8 cellular contexts compared by ENCODE assay signal in genomic region chr6:31820399-31820798, GRCh38. TPM values are rescaled to one million over a fixed set of nuclear protein-coding genes. Genes with fewer than 3 reads are reported as not detected.
DNase-seq lines count a peak whose midpoint lies in the region; ATAC-seq and TF ChIP-seq lines count a peak whose summit lies in the region.
"Not testable (repeated sequence)": the region's sequence is repeated elsewhere in the genome, so short reads cannot be mapped to it uniquely, and the experiment has no call there.

No MANE protein-coding gene starts in this region.

- not testable (repeated sequence) for H3K9me3 ChIP-seq in DND-41 (ENCODE audit: insufficient read depth, low read length, severe bottlenecking); RWPE2 (ENCODE audit: severe bottlenecking); left ventricle myocardium inferior (replicated peaks); muscle layer of duodenum (ENCODE audit: control insufficient read depth in 1 of 2, low read length in 2 of 2); sigmoid colon; transverse colon

- H2AFZ ChIP-seq in DND-41 (ENCODE audit: low read depth, low read length), result not testable (repeated sequence)

- H3K27ac Mint-ChIP-seq in activated T-helper 1 cell treated with anti-CD3 and anti-CD28 coated beads, Interleukin-12 subunit alpha, Interleukin-12 subunit beta, Interleukin-2, Interleukin-4 antibody, amounts not matched to agents 30 ng/mL and 10 ng/mL and 1 ng/mL, durations not matched to agents 14 hours and 24 hours and 36 hours, result not testable (repeated sequence)
- peak overlapping the region; percentile 96 for H3K27ac Mint-ChIP-seq in central memory CD8-positive, alpha-beta T cell (ENCODE audit: low read depth)

- not testable (repeated sequence) for H3K27me3 ChIP-seq in DND-41 (ENCODE audit: insufficient read depth, low read length, poor library complexity); RWPE2 (ENCODE audit: insufficient read depth, poor library complexity, severe bottlenecking); left ventricle myocardium inferior (ENCODE audit: low read depth); muscle layer of duodenum (ENCODE audit: low read depth, low read length); sigmoid colon; transverse colon

- peaks cover 10% of the 10 kb centered on the region for H3K36me3 Mint-ChIP-seq in activated T-helper 1 cell treated with anti-CD3 and anti-CD28 coated beads, Interleukin-12 subunit alpha, Interleukin-12 subunit beta, Interleukin-2, Interleukin-4 antibody, amounts not matched to agents 30 ng/mL and 10 ng/mL and 1 ng/mL, durations not matched to agents 14 hours and 24 hours and 36 hours (ENCODE audit: low read depth)
- peaks cover 14% of the 10 kb centered on the region for H3K36me3 Mint-ChIP-seq in central memory CD8-positive, alpha-beta T cell (ENCODE audit: insufficient read depth)

- peak overlapping the region; percentile 95; the same call in 1 of the 2 replicates for H3K4me2 ChIP-seq in DND-41 (ENCODE audit: insufficient read depth, low read length)

- H3K36me3 ChIP-seq in DND-41 (ENCODE audit: insufficient read depth, low read length); RWPE2 (ENCODE audit: low read depth); left ventricle myocardium inferior; muscle layer of duodenum (ENCODE audit: control insufficient read depth in 1 of 2, insufficient read depth in 2 of 2, low read length in 2 of 2); sigmoid colon; transverse colon: not testable (repeated sequence)

- H3K9me3 Mint-ChIP-seq in activated T-helper 1 cell treated with anti-CD3 and anti-CD28 coated beads, Interleukin-12 subunit alpha, Interleukin-12 subunit beta, Interleukin-2, Interleukin-4 antibody, amounts not matched to agents 30 ng/mL and 10 ng/mL and 1 ng/mL, durations not matched to agents 14 hours and 24 hours and 36 hours; central memory CD8-positive, alpha-beta T cell: not testable (repeated sequence)

- 68 to 89% methylated on average over 10 of the region's 10 CpGs for WGBS in sigmoid colon, 2 donors
- WGBS in transverse colon (ENCODE audit: low coverage in 1 of 2), 2 donors, result 87 to 88% methylated on average over 4 to 10 of the region's 10 CpGs

- not testable (repeated sequence) for H3K4me3 ChIP-seq in DND-41 (ENCODE audit: low read depth in 1 of 2, low read length in 2 of 2); RWPE2 (ENCODE audit: severe bottlenecking); sigmoid colon; transverse colon
- peak overlapping the region; percentile 71 for H3K4me3 ChIP-seq in left ventricle myocardium inferior
- H3K4me3 ChIP-seq in muscle layer of duodenum (ENCODE audit: low read depth in 1 of 2, low read length in 2 of 2), result peak overlapping the region in 1 of 2 donors; percentile 62

- not testable (repeated sequence) for H3K27me3 Mint-ChIP-seq in activated T-helper 1 cell treated with anti-CD3 and anti-CD28 coated beads, Interleukin-12 subunit alpha, Interleukin-12 subunit beta, Interleukin-2, Interleukin-4 antibody, amounts not matched to agents 30 ng/mL and 10 ng/mL and 1 ng/mL, durations not matched to agents 14 hours and 24 hours and 36 hours (ENCODE audit: insufficient read depth); central memory CD8-positive, alpha-beta T cell

- in situ Hi-C loops in transverse colon (cut with MboI; ENCODE audit: low pct_ligation_motif_present in 1 of 4, low pct_unique_long_range_greater_than_20kb in 1 of 4, low sequenced_read_pairs in 3 of 4), result loop anchor here in 1 of 4 donors (10.0 kb wide), 1 partner anchor 86 kb away; the partner anchor contains the start of gene CLIC1

- H3K4me1 Mint-ChIP-seq in activated T-helper 1 cell treated with anti-CD3 and anti-CD28 coated beads, Interleukin-12 subunit alpha, Interleukin-12 subunit beta, Interleukin-2, Interleukin-4 antibody, amounts not matched to agents 30 ng/mL and 10 ng/mL and 1 ng/mL, durations not matched to agents 14 hours and 24 hours and 36 hours (ENCODE audit: low read depth), result peaks cover 61% of the 10 kb centered on the region
- peaks cover 29% of the 10 kb centered on the region for H3K4me1 Mint-ChIP-seq in central memory CD8-positive, alpha-beta T cell

- H3K9ac ChIP-seq in DND-41 (ENCODE audit: low read depth, low read length), result not testable (repeated sequence)

- H3K4me1 ChIP-seq in DND-41 (ENCODE audit: insufficient read depth, low read length) (peaks cover 26% of the 10 kb centered on the region), RWPE2 (ENCODE audit: insufficient read depth, poor library complexity, severe bottlenecking) (peaks cover 39% of the 10 kb centered on the region), left ventricle myocardium inferior (peaks cover 67% of the 10 kb centered on the region), muscle layer of duodenum (ENCODE audit: control insufficient read depth in 1 of 2, insufficient read depth in 2 of 2, low read length in 2 of 2) (peaks cover 8 to 27% of the 10 kb centered on the region in 2 donors), sigmoid colon (peaks cover 0 to 59% (median 58%) of the 10 kb centered on the region in 4 donors), transverse colon (peaks cover 15 to 77% (median 62%) of the 10 kb centered on the region in 4 donors)

- TF ChIP-seq EP300 in sigmoid colon (IDR thresholded peaks at IDR 0.05); transverse colon (IDR thresholded peaks at IDR 0.05; ENCODE audit: low read depth): not testable (repeated sequence)

- not testable (repeated sequence) for H4K20me1 ChIP-seq in DND-41 (ENCODE audit: insufficient read depth, low read length)

- H3K4me3 Mint-ChIP-seq in activated T-helper 1 cell treated with anti-CD3 and anti-CD28 coated beads, Interleukin-12 subunit alpha, Interleukin-12 subunit beta, Interleukin-2, Interleukin-4 antibody, amounts not matched to agents 30 ng/mL and 10 ng/mL and 1 ng/mL, durations not matched to agents 14 hours and 24 hours and 36 hours, result peak overlapping the region; percentile 99
- peak overlapping the region; percentile 95 for H3K4me3 Mint-ChIP-seq in central memory CD8-positive, alpha-beta T cell

- intact Hi-C loops in activated T-helper 1 cell treated with anti-CD3 and anti-CD28 coated beads, Interleukin-12 subunit alpha, Interleukin-12 subunit beta, Interleukin-2, Interleukin-4 antibody, amounts not matched to agents 30 ng/mL and 10 ng/mL and 1 ng/mL, durations not matched to agents 14 hours and 24 hours and 36 hours (cut with micrococcal nuclease), result loop anchor here (10.0 kb wide), 1 partner anchor 326 kb away; the partner anchor contains the start of gene MICB
- intact Hi-C loops in left ventricle myocardium inferior (cut with micrococcal nuclease); transverse colon (cut with DNase I; ENCODE audit: low total_unique reads): not testable (repeated sequence)
- intact Hi-C loops in sigmoid colon (cut with DNase I), result loop anchor here (10.0 kb wide), 2 partner anchors 354 to 1206 kb away; partner anchors contain the start of genes AGPAT1, MRPS18B, PPP1R10 and RNF5

- not testable (repeated sequence) for H3K79me2 ChIP-seq in DND-41 (ENCODE audit: insufficient read depth, low read length)

- ATAC-seq in DND-41 (ENCODE audit: insufficient read depth, low read depth); RWPE2 (ENCODE audit: low read depth); central memory CD8-positive, alpha-beta T cell (replicated peaks; ENCODE audit: extremely low read depth, poor library complexity, severe bottlenecking): not testable (repeated sequence)

- TF ChIP-seq CTCF in DND-41 (IDR thresholded peaks at IDR 0.05; ENCODE audit: borderline replicate concordance, extremely low read depth, low read length, poor library complexity, severe bottlenecking); RWPE2 (IDR thresholded peaks at IDR 0.05; ENCODE audit: poor library complexity, severe bottlenecking); left ventricle myocardium inferior (IDR thresholded peaks at IDR 0.05; ENCODE audit: borderline replicate concordance); sigmoid colon (IDR thresholded peaks at IDR 0.05); transverse colon (IDR thresholded peaks at IDR 0.05): not testable (repeated sequence)

- H3K27ac ChIP-seq in DND-41 (ENCODE audit: low read length), result not testable (repeated sequence)
- H3K27ac ChIP-seq in RWPE2 (ENCODE audit: poor library complexity, severe bottlenecking) (peak overlapping the region; percentile 92), left ventricle myocardium inferior (replicated peaks) (peak overlapping the region; percentile 98), muscle layer of duodenum (ENCODE audit: low read length) (peak overlapping the region; percentile 59), sigmoid colon (peak overlapping the region; percentile 93 to 98 (median 95)), transverse colon (peak overlapping the region; percentile 95 to 98 (median 96))

- DNase-seq in DND-41; RWPE2 (ENCODE audit: low spot score); activated T-helper 1 cell treated with anti-CD3 and anti-CD28 coated beads, Interleukin-12 subunit alpha, Interleukin-12 subunit beta, Interleukin-2, Interleukin-4 antibody, amounts not matched to agents 30 ng/mL and 10 ng/mL and 1 ng/mL, durations not matched to agents 14 hours and 24 hours and 36 hours (ENCODE audit: low spot score); central memory CD8-positive, alpha-beta T cell (ENCODE audit: low spot score in 2 of 2); left ventricle myocardium inferior; sigmoid colon: not testable (repeated sequence)
- peak; percentile 47 for DNase-seq in transverse colon

- not testable (repeated sequence) for TF ChIP-seq POLR2A in sigmoid colon (IDR thresholded peaks at IDR 0.05); transverse colon (IDR thresholded peaks at IDR 0.05)

RNA-seq across cellular contexts. Expression of gene HSPA1A, which starts 5.1 kb away (rescaled TPM):
- 173 and 175 TPM in 2 replicates for total RNA-seq in activated T-helper 1 cell treated with anti-CD3 and anti-CD28 coated beads, Interleukin-12 subunit alpha, Interleukin-12 subunit beta, Interleukin-2, Interleukin-4 antibody, amounts not matched to agents 30 ng/mL and 10 ng/mL and 1 ng/mL, durations not matched to agents 14 hours and 24 hours and 36 hours
- total RNA-seq in left ventricle myocardium inferior (271 TPM), sigmoid colon (100 to 1,000 TPM; 147 to 321 (median 168) TPM), transverse colon (100 to 1,000 TPM; 192 to 247 (median 221) TPM)
- polyA plus RNA-seq in sigmoid colon, result 10 to 100 TPM; 39.0 to 70.1 (median 63.1) TPM

RNA-seq across cellular contexts. Expression of gene HSPA1L, which starts 5.3 kb away (rescaled TPM):
- 2.2 and 2.9 TPM in 2 replicates for total RNA-seq in activated T-helper 1 cell treated with anti-CD3 and anti-CD28 coated beads, Interleukin-12 subunit alpha, Interleukin-12 subunit beta, Interleukin-2, Interleukin-4 antibody, amounts not matched to agents 30 ng/mL and 10 ng/mL and 1 ng/mL, durations not matched to agents 14 hours and 24 hours and 36 hours
- total RNA-seq in left ventricle myocardium inferior (2.2 TPM), sigmoid colon (1 to 10 TPM; 1.1 to 2.3 (median 1.8) TPM), transverse colon (under 1 TPM in 2 of 4 donors, not detected in 2; 0.64 to 0.68 TPM)
- 1 to 10 TPM in 1 of 3 donors, under 1 TPM in 2; 0.23 to 1.2 (median 0.60) TPM for polyA plus RNA-seq in sigmoid colon

RNA-seq across cellular contexts. Expression of gene HSPA1B, which starts 7.1 kb away (rescaled TPM):
- 152 and 155 TPM in 2 replicates for total RNA-seq in activated T-helper 1 cell treated with anti-CD3 and anti-CD28 coated beads, Interleukin-12 subunit alpha, Interleukin-12 subunit beta, Interleukin-2, Interleukin-4 antibody, amounts not matched to agents 30 ng/mL and 10 ng/mL and 1 ng/mL, durations not matched to agents 14 hours and 24 hours and 36 hours
- total RNA-seq in left ventricle myocardium inferior, result 184 TPM
- total RNA-seq in sigmoid colon, result 100 to 1,000 TPM in 3 of 4 donors, 10 to 100 TPM in 1; 72.6 to 237 (median 113) TPM
- 100 to 1,000 TPM in 1 of 3 donors, 10 to 100 TPM in 2; 63.1 to 116 (median 64.3) TPM for polyA plus RNA-seq in sigmoid colon
- total RNA-seq in transverse colon, result 100 to 1,000 TPM; 104 to 471 (median 278) TPM

RNA-seq across cellular contexts. Expression of gene LSM2, which starts 13.6 kb away (rescaled TPM):
- total RNA-seq in activated T-helper 1 cell treated with anti-CD3 and anti-CD28 coated beads, Interleukin-12 subunit alpha, Interleukin-12 subunit beta, Interleukin-2, Interleukin-4 antibody, amounts not matched to agents 30 ng/mL and 10 ng/mL and 1 ng/mL, durations not matched to agents 14 hours and 24 hours and 36 hours, result 136 and 137 TPM in 2 replicates
- total RNA-seq in left ventricle myocardium inferior (19.4 TPM), sigmoid colon (10 to 100 TPM; 29.6 to 53.5 (median 48.1) TPM), transverse colon (10 to 100 TPM; 23.5 to 43.0 (median 34.8) TPM)
- 10 to 100 TPM; 28.4 to 94.7 (median 49.9) TPM for polyA plus RNA-seq in sigmoid colon

RNA-seq across cellular contexts. Expression of gene VARS1, which starts 24.8 kb away (rescaled TPM):
- 150 and 161 TPM in 2 replicates for total RNA-seq in activated T-helper 1 cell treated with anti-CD3 and anti-CD28 coated beads, Interleukin-12 subunit alpha, Interleukin-12 subunit beta, Interleukin-2, Interleukin-4 antibody, amounts not matched to agents 30 ng/mL and 10 ng/mL and 1 ng/mL, durations not matched to agents 14 hours and 24 hours and 36 hours
- total RNA-seq in left ventricle myocardium inferior, result 20.0 TPM
- 10 to 100 TPM; 16.0 to 36.2 (median 27.7) TPM for total RNA-seq in sigmoid colon
- 10 to 100 TPM in 1 of 3 donors, 1 to 10 TPM in 2; 6.0 to 50.9 (median 6.0) TPM for polyA plus RNA-seq in sigmoid colon
- 10 to 100 TPM; 18.0 to 54.7 (median 31.1) TPM for total RNA-seq in transverse colon
